ENCODE assay signal across 14 cellular contexts in the genomic region with DNA sequence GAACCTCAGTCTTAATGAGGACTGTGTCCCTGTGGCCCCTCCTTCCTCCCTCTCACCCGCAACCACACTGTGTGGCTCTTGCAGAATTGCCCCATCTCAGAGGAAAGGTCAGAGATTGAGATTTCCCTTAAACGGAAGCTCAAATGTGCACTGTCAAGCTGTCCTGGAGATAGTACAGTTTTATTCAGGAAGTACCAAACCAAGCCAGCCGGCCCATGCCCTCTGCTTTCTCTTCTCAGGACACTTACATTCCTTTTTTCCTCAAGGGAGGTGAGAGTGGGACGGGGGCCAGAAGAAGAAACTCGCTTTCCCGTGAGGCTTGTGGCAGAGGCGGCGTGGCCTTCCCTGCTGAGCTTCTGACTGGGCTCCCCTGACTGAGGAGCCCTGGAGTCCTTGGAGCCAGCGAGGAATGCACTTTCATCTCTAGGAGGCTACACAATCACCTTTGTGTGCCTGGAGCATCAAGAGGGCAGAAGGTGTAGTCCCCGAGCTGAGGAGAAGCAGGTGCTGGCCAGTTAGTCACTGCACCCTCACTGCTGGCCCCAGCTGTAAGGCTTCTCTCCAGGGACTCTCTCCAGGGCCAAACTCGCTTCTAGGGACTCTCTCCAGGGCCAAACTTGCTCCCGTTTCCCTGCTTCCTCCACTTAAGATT. TPM values are rescaled to one million over a fixed set of nuclear protein-coding genes. Genes with fewer than 3 reads are reported as not detected.
DNase-seq lines count a peak whose midpoint lies in the region; ATAC-seq, FAIRE-seq and TF ChIP-seq lines count a peak whose summit lies in the region.
"Had no signal": no experiment of that assay in that cellular context is flagged by ENCODE, and none has a peak within 500 bp of the region (broad histone marks: within the 10 kb centered on the region; RNA-seq: fewer than 3 reads in every experiment).

No MANE protein-coding gene starts in this region.

- no peaks in the 10 kb centered on the region for H3K36me3 ChIP-seq in vagina

- DNase-seq in DMS53 (lab: John Stamatoyannopoulos, UW) (peak; percentile 53), DMS53 treated with DMSO at 0.1 percent for 48 hours (lab: John Stamatoyannopoulos, UW; ENCODE audit: unreplicated experiment) (no peak), fibroblast of peridontal ligament (ENCODE audit: extremely low read depth) (peak; percentile 40), vagina (ENCODE audit: extremely low spot score in 2 of 2) (no peak), GM19239 (ENCODE audit: insufficient read length, low spot score) (no peak), GM12891 (ENCODE audit: insufficient read length, low spot score) (no peak)
- no peak for DNase-seq in natural killer cell treated with Interleukin-12 subunit alpha and Interleukin-12 subunit beta and Interleukin-15 and Interleukin-18, amount 100 ng/mL, for 72 hours (ENCODE audit: low spot score)
- DNase-seq: GDM1; midbrain; NCI-H446; stimulated activated naive CD8-positive, alpha-beta T cell treated with anti-CD3 and anti-CD28 coated beads, Interleukin-15, Interleukin-2, amounts not matched to agents 100 U/mL and 50 U/mL, for 24 hours had no signal

- TF ChIP-seq POLR2A in vagina (IDR thresholded peaks at IDR 0.05) (no peak), GM12891 (IDR thresholded peaks at IDR 0.05; ENCODE audit: low read depth, low read length) (no peak)

- peak; percentile 81 to 88 for ATAC-seq in natural killer cell treated with Interleukin-12 subunit alpha and Interleukin-12 subunit beta and Interleukin-15 and Interleukin-18, amount 100 ng/mL, for 72 hours
- no peak for ATAC-seq in HG03025 (IDR thresholded peaks at IDR 0.05; ENCODE audit: low FRiP score, unreplicated experiment)
- ATAC-seq: stimulated activated naive CD8-positive, alpha-beta T cell treated with anti-CD3 and anti-CD28 coated beads, Interleukin-15, Interleukin-2, amounts not matched to agents 100 U/mL and 50 U/mL, for 24 hours; T-cell had no signal

- H3K27ac Mint-ChIP-seq in natural killer cell treated with Interleukin-12 subunit alpha and Interleukin-12 subunit beta and Interleukin-15 and Interleukin-18, amount 100 ng/mL, for 72 hours = peak overlapping the region in 1 of 2 donors; percentile 60
- H3K27ac Mint-ChIP-seq: T-cell had no signal

- H3K4me3 ChIP-seq in vagina = no peak overlapping the region

- peaks cover 0 to 3% of the 10 kb centered on the region in 2 donors for H3K27me3 Mint-ChIP-seq in natural killer cell treated with Interleukin-12 subunit alpha and Interleukin-12 subunit beta and Interleukin-15 and Interleukin-18, amount 100 ng/mL, for 72 hours
- H3K27me3 Mint-ChIP-seq: T-cell had no signal

- H3K36me3 Mint-ChIP-seq in natural killer cell treated with Interleukin-12 subunit alpha and Interleukin-12 subunit beta and Interleukin-15 and Interleukin-18, amount 100 ng/mL, for 72 hours = no peaks in the 10 kb centered on the region
- H3K36me3 Mint-ChIP-seq: T-cell had no signal

- H3K9me3 Mint-ChIP-seq in natural killer cell treated with Interleukin-12 subunit alpha and Interleukin-12 subunit beta and Interleukin-15 and Interleukin-18, amount 100 ng/mL, for 72 hours = no peaks in the 10 kb centered on the region
- H3K9me3 Mint-ChIP-seq: T-cell had no signal

- FAIRE-seq in GM19239 (lab: Jason Lieb, UNC) (no peak), GM12891 (lab: Jason Lieb, UNC) (no peak)

- peak overlapping the region; percentile 16 for H3K27ac ChIP-seq in vagina
- H3K27ac ChIP-seq: 22Rv1 had no signal

- no peak overlapping the region for H3K4me3 Mint-ChIP-seq in natural killer cell treated with Interleukin-12 subunit alpha and Interleukin-12 subunit beta and Interleukin-15 and Interleukin-18, amount 100 ng/mL, for 72 hours
- H3K4me3 Mint-ChIP-seq: T-cell had no signal

- no peaks in the 10 kb centered on the region for H3K4me1 Mint-ChIP-seq in natural killer cell treated with Interleukin-12 subunit alpha and Interleukin-12 subunit beta and Interleukin-15 and Interleukin-18, amount 100 ng/mL, for 72 hours (ENCODE audit: low read depth in 2 of 2)
- H3K4me1 Mint-ChIP-seq: T-cell had no signal

- peaks cover 13% of the 10 kb centered on the region for H3K4me1 ChIP-seq in vagina

- intact Hi-C loops in vagina (cut with DNase I) = no loop called here

- no peaks in the 10 kb centered on the region for H3K9me3 ChIP-seq in vagina

- no peaks in the 10 kb centered on the region for H3K27me3 ChIP-seq in vagina

- TF ChIP-seq CTCF in vagina (IDR thresholded peaks at IDR 0.05) = no peak

TF ChIP-seq in GM12891, 5 proteins besides CTCF, POLR2A, EP300 and RAD21:
- TF ChIP-seq POU2F2 (IDR thresholded peaks at IDR 0.05; ENCODE audit: low read depth, low read length) (no peak), PAX5 (IDR thresholded peaks at IDR 0.05; ENCODE audit: insufficient read depth, low read length, severe bottlenecking) (no peak), TAF1 (IDR thresholded peaks at IDR 0.05; ENCODE audit: low read depth, low read length) (no peak), SPI1 (IDR thresholded peaks at IDR 0.05; ENCODE audit: low read depth, low read length) (no peak), POLR2AphosphoS5 (IDR thresholded peaks at IDR 0.05; ENCODE audit: low read depth, low read length) (no peak)

RNA-seq across cellular contexts. Expression of a gene that starts 24.1 kb away (rescaled TPM):
- 100 to 1,000 TPM; 247 to 359 TPM for total RNA-seq in natural killer cell treated with Interleukin-12 subunit alpha and Interleukin-12 subunit beta and Interleukin-15 and Interleukin-18, amount 100 ng/mL, for 72 hours
- 127 TPM for total RNA-seq in vagina
- polyA plus RNA-seq in GM12891 (2012; ENCODE audit: low read depth, missing spikeins) = 60.1 TPM

Comparison
In these comparisons a context has a peak if more than half of its experiments do, and no peak if none do; other contexts are left out.
1. DNase-seq: peak in DMS53 (single experiment) and fibroblast of peridontal ligament (single experiment); none in DMS53 treated with DMSO at 0.1 percent for 48 hours (single experiment), natural killer cell treated with Interleukin-12 subunit alpha and Interleukin-12 subunit beta and Interleukin-15 and Interleukin-18, amount 100 ng/mL, for 72 hours (single experiment), vagina (0 of 2), GM19239 (single experiment) and GM12891 (single experiment).